In genomic region chr20:36856691-36857635, GRCh38 we compare ENCODE assay signal across 8 cellular contexts. TPM values are rescaled to one million over a fixed set of nuclear protein-coding genes. Genes with fewer than 3 reads are reported as not detected.
DNase-seq lines count a peak whose midpoint lies in the region; ATAC-seq lines count a peak whose summit lies in the region.

No MANE protein-coding gene starts in this region.

- H3K36me3 ChIP-seq in neuronal stem cell (replicated peaks in 1 of 2; ENCODE audit: control insufficient read depth in 2 of 2, insufficient read depth in 2 of 2, low read length in 2 of 2) (peaks cover 31 to 67% of the 10 kb centered on the region in 2 donors), H7 (replicated peaks; ENCODE audit: control insufficient read depth, insufficient read depth, low read length) (peaks cover 5% of the 10 kb centered on the region)

- no peak overlapping the region for H2BK15ac ChIP-seq in neuronal stem cell (ENCODE audit: low read length)

- no peak overlapping the region for H4K8ac ChIP-seq in neuronal stem cell (ENCODE audit: low read depth, low read length)

- WGBS in neuronal stem cell (ENCODE audit: extremely low coverage in 2 of 2, insufficient read length in 2 of 2, insufficient replicate concordance in 1 of 2), 2 donors = no CpG with 5 or more reads among the region's 17 CpGs

- H3K9ac ChIP-seq in neuronal stem cell (ENCODE audit: low read depth, low read length, poor library complexity) = peak overlapping the region; percentile 51

- H3K4me1 ChIP-seq in neuronal stem cell (ENCODE audit: control insufficient read depth in 2 of 2, insufficient read depth in 1 of 2, low read depth in 1 of 2, low read length in 2 of 2) = peaks cover 5 to 17% of the 10 kb centered on the region in 2 donors

- H2BK120ac ChIP-seq in neuronal stem cell (ENCODE audit: low read depth, low read length) = no peak overlapping the region

- H2AFZ ChIP-seq in neuronal stem cell (ENCODE audit: low read length) = no peak overlapping the region

- H3K18ac ChIP-seq in neuronal stem cell (ENCODE audit: low read length) = no peak overlapping the region

- ATAC-seq in GM19023 (IDR thresholded peaks at IDR 0.05; ENCODE audit: unreplicated experiment) = no peak
- ATAC-seq in HG03565 (IDR thresholded peaks at IDR 0.05; ENCODE audit: unreplicated experiment) = no peak
- no peak for ATAC-seq in GM21619 (IDR thresholded peaks at IDR 0.05; ENCODE audit: unreplicated experiment)

- H3K4ac ChIP-seq in neuronal stem cell (ENCODE audit: low read length) = no peak overlapping the region

- peaks cover 35% of the 10 kb centered on the region for H3K79me1 ChIP-seq in neuronal stem cell (ENCODE audit: low read depth, low read length)

- H3K14ac ChIP-seq in neuronal stem cell (ENCODE audit: low read length) = peak overlapping the region; percentile 85

- H3K23ac ChIP-seq in neuronal stem cell (ENCODE audit: low read depth, low read length, poor library complexity) = peak overlapping the region; percentile 62

- H3K27me3 ChIP-seq in neuronal stem cell (ENCODE audit: control insufficient read depth in 3 of 3, insufficient read depth in 3 of 3, low read depth in 1 of 3, low read length in 3 of 3) (no peaks in the 10 kb centered on the region), H7 (ENCODE audit: control insufficient read depth, insufficient read depth, low read length) (no peaks in the 10 kb centered on the region; the same call in 1 of the 2 replicates)

- no peak overlapping the region for H2BK12ac ChIP-seq in neuronal stem cell (ENCODE audit: low read length)

- no peak overlapping the region for H3K4me2 ChIP-seq in neuronal stem cell (ENCODE audit: insufficient read depth, low read length, poor library complexity, severe bottlenecking)

- H2AK5ac ChIP-seq in neuronal stem cell (ENCODE audit: low read depth, low read length) = peak overlapping the region; percentile 31

- no peak overlapping the region for H3K27ac ChIP-seq in neuronal stem cell (replicated peaks; ENCODE audit: low read length)

- no peak overlapping the region for H3K4me3 ChIP-seq in neuronal stem cell (ENCODE audit: low read length in 2 of 2)
- no peak overlapping the region for H3K4me3 ChIP-seq in H7 (ENCODE audit: insufficient read depth, low read depth, low read length)

- no peak overlapping the region for H4K91ac ChIP-seq in neuronal stem cell (ENCODE audit: low read depth, low read length, poor library complexity)

- DNase-seq in GF-D8 (lab: John Stamatoyannopoulos, UW) (peak; percentile 18), T follicular helper cell (ENCODE audit: low read depth) (peak; percentile 7), dermis microvascular lymphatic vessel endothelial cell (ENCODE audit: low read depth in 2 of 2) (peak; percentile 93 to 94), neuronal stem cell (ENCODE audit: low spot score) (no peak), H7 (no peak)

- H3K9me3 ChIP-seq in neuronal stem cell (replicated peaks in 1 of 2; ENCODE audit: control insufficient read depth in 2 of 2, insufficient read depth in 1 of 2, low read depth in 1 of 2, low read length in 2 of 2) = no peaks in the 10 kb centered on the region

- H2BK5ac ChIP-seq in neuronal stem cell (ENCODE audit: low read length) = peak overlapping the region; percentile 70

RNA-seq across cellular contexts. Expression of gene TLDC2, which starts 19.0 kb away (rescaled TPM):
- 0.13 TPM in 2 replicates for total RNA-seq in dermis microvascular lymphatic vessel endothelial cell
- polyA plus RNA-seq in neuronal stem cell (2013, experiment 1 of 2) = 0.99 TPM
- polyA plus RNA-seq in neuronal stem cell (2013, experiment 2 of 2) = 1.00 TPM
- total RNA-seq in H7 (2014; rRNA removed; shearing (Covaris generic)) = 0.31 and 0.44 TPM in 2 replicates

Comparison
In these comparisons a context has a peak if more than half of its experiments do, and no peak if none do; other contexts are left out.
1. DNase-seq: peak in GF-D8 (single experiment), T follicular helper cell (single experiment) and dermis microvascular lymphatic vessel endothelial cell (2 of 2); none in neuronal stem cell (single experiment) and H7 (single experiment).